17 cellular contexts compared by ENCODE assay signal in the genomic region with DNA sequence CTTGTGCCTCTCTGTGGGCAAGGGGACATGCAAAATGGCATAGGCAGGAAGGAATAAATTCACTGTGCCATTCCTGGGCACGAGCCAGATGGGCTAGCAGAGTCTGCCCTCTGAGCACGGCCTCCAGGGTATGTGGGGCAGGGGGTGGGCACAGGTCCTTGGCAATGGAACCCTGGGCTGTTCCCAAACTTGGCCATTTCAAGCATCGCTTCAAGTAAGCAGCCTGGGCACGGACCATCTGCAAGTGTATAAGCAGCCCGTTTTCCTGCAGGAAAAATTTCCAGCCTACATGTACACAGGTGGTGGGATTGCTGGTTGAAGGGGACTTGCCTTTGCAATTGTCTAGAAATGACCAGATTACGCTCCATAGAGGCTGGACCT. TPM values are rescaled to one million over a fixed set of nuclear protein-coding genes. Genes with fewer than 3 reads are reported as not detected.
A peak's percentile ranks its signal among the peaks of the same experiment; 100 is the strongest.
DNase-seq lines count a peak whose midpoint lies in the region; ATAC-seq and TF ChIP-seq lines count a peak whose summit lies in the region.
"Had no signal": no experiment of that assay in that cellular context is flagged by ENCODE, and none has a peak within 500 bp of the region (broad histone marks: within the 10 kb centered on the region; RNA-seq: fewer than 3 reads in every experiment).

No MANE protein-coding gene starts in this region.

- in situ Hi-C loops in transverse colon (cut with MboI; ENCODE audit: low pct_ligation_motif_present in 1 of 4, low pct_unique_long_range_greater_than_20kb in 1 of 4, low sequenced_read_pairs in 3 of 4) = no loop called here

- peaks cover 60% of the 10 kb centered on the region for H3K4me1 ChIP-seq in cardiac muscle cell (ENCODE audit: low read depth)
- H3K4me1 ChIP-seq in muscle layer of colon (ENCODE audit: insufficient read depth, low read length) = peaks cover 100% of the 10 kb centered on the region
- peaks cover 47 to 76% (median 69%) of the 10 kb centered on the region in 4 donors for H3K4me1 ChIP-seq in transverse colon

- peak overlapping the region in 3 of 5 experiments; percentile 19 to 58 (median 36) for H3K4me3 Mint-ChIP-seq in brain
- H3K4me3 Mint-ChIP-seq: CD4-positive, alpha-beta T cell; dendritic cell treated with granulocyte-macrophage colony-stimulating factor and Interleukin-4, amounts not matched to agents 40 ng/mL and 50 ng/mL, for 4 days; naive B cell; T-cell had no signal

- H3K4me3 ChIP-seq in cardiac muscle cell (no peak overlapping the region), muscle layer of colon (ENCODE audit: low read depth in 1 of 2, low read length in 2 of 2) (peak overlapping the region in 1 of 2 donors; percentile 21), transverse colon (no peak overlapping the region)
- H3K4me3 ChIP-seq: lung, tibial nerve had no signal

- no peaks in the 10 kb centered on the region for H3K36me3 ChIP-seq in cardiac muscle cell
- H3K36me3 ChIP-seq in muscle layer of colon (ENCODE audit: insufficient read depth, low read length) = no peaks in the 10 kb centered on the region
- H3K36me3 ChIP-seq in transverse colon = no peaks in the 10 kb centered on the region
- H3K36me3 ChIP-seq: tibial nerve had no signal

- TF ChIP-seq POLR2A in transverse colon (IDR thresholded peaks at IDR 0.05) = no peak

- peaks cover 94% of the 10 kb centered on the region for H3K4me1 Mint-ChIP-seq in brain

- WGBS in transverse colon (ENCODE audit: low coverage in 1 of 2), 2 donors = 67 to 100% methylated on average over 1 to 6 of the region's 6 CpGs

- peaks cover 0 to 7% (median 5%) of the 10 kb centered on the region in 5 experiments for H3K9me3 Mint-ChIP-seq in brain
- H3K9me3 Mint-ChIP-seq: CD4-positive, alpha-beta T cell; dendritic cell treated with granulocyte-macrophage colony-stimulating factor and Interleukin-4, amounts not matched to agents 40 ng/mL and 50 ng/mL, for 4 days had no signal

- H3K27me3 Mint-ChIP-seq in brain = no peaks in the 10 kb centered on the region
- H3K27me3 Mint-ChIP-seq: CD4-positive, alpha-beta T cell; T-cell had no signal

- H3K27ac ChIP-seq in cardiac muscle cell (peak overlapping the region; percentile 76), muscle layer of colon (ENCODE audit: low read depth, low read length) (peak overlapping the region; percentile 94), transverse colon (peak overlapping the region; percentile 67 to 86 (median 82))
- H3K27ac ChIP-seq: tibial nerve had no signal

- H3K9ac ChIP-seq in muscle layer of colon (ENCODE audit: low read length) = no peak overlapping the region

- no peaks in the 10 kb centered on the region for H3K9me3 ChIP-seq in cardiac muscle cell (ENCODE audit: low read depth)
- H3K9me3 ChIP-seq in muscle layer of colon (ENCODE audit: low read length) = no peaks in the 10 kb centered on the region
- no peaks in the 10 kb centered on the region for H3K9me3 ChIP-seq in transverse colon
- H3K9me3 ChIP-seq: tibial nerve had no signal

- intact Hi-C loops in Right ventricle myocardium inferior (cut with DNase I) = loop anchor here (2.0 to 5.0 kb wide), 2 partner anchors 37 to 41 kb away; no protein-coding TSS in a partner anchor
- intact Hi-C loops in transverse colon (cut with DNase I; ENCODE audit: low total_unique reads) = no loop called here

- DNase-seq in cardiac muscle cell (ENCODE audit: low read depth in 1 of 2, low spot score in 1 of 2) = no peak
- no peak for DNase-seq in Right ventricle myocardium inferior (ENCODE audit: missing footprints)
- no peak for DNase-seq in transverse colon
- no peak for DNase-seq in inferior parietal cortex (ENCODE audit: extremely low spot score)
- DNase-seq in GDM1 (lab: John Stamatoyannopoulos, UW) = no peak
- DNase-seq in SHP77 treated with DMSO at 0.1 percent for 48 hours (lab: John Stamatoyannopoulos, UW) = no peak
- DNase-seq: activated CD4-positive, alpha-beta T cell treated with anti-CD3 and anti-CD28 coated beads, Interleukin-2, amount 50 U/mL, for 48 hours; activated naive CD4-positive, alpha-beta T cell treated with anti-CD3 and anti-CD28 coated beads, Interleukin-2, amount 50 U/mL, for 16 hours; CD4-positive, alpha-beta T cell; naive B cell; NCI-H187 treated with DMSO at 0.1 percent for 48 hours; T-cell had no signal

- peaks cover 8% of the 10 kb centered on the region for H3K36me3 Mint-ChIP-seq in brain
- H3K36me3 Mint-ChIP-seq: naive B cell had no signal

- ATAC-seq in Right ventricle myocardium inferior = no peak
- ATAC-seq: T-cell had no signal

- H3K27ac Mint-ChIP-seq in brain = peak overlapping the region; percentile 45 to 98 (median 96)
- H3K27ac Mint-ChIP-seq: CD4-positive, alpha-beta T cell; dendritic cell treated with granulocyte-macrophage colony-stimulating factor and Interleukin-4, amounts not matched to agents 40 ng/mL and 50 ng/mL, for 4 days; naive B cell; T-cell had no signal

- TF ChIP-seq CTCF in cardiac muscle cell (IDR thresholded peaks at IDR 0.05; ENCODE audit: low read depth, low read length) (no peak), brain (conservative IDR thresholded peaks at IDR 0.05) (no peak), transverse colon (IDR thresholded peaks at IDR 0.05) (no peak)

- H3K27me3 ChIP-seq in cardiac muscle cell (no peaks in the 10 kb centered on the region), muscle layer of colon (ENCODE audit: control insufficient read depth in 1 of 2, insufficient read depth in 2 of 2, low read length in 2 of 2) (no peaks in the 10 kb centered on the region), transverse colon (no peaks in the 10 kb centered on the region)
- H3K27me3 ChIP-seq: tibial nerve had no signal

- no peak for TF ChIP-seq EP300 in transverse colon (IDR thresholded peaks at IDR 0.05; ENCODE audit: low read depth)

RNA-seq across cellular contexts. Expression of gene CCDC85C, which starts 40.3 kb away (rescaled TPM):
- total RNA-seq in cardiac muscle cell (45.7 and 46.5 TPM in 2 replicates), Right ventricle myocardium inferior (53.1 TPM), transverse colon (10 to 100 TPM; 19.3 to 55.4 (median 45.7) TPM)
- polyA plus RNA-seq in cardiac muscle cell (38.2 and 39.6 TPM in 2 replicates), brain (ENCODE audit: insufficient read depth, low read depth, low replicate concordance) (41.4 TPM)
